ENCODE assay signal across 8 cellular contexts in genomic region chr1:27488523-27489138, GRCh38. TPM values are rescaled to one million over a fixed set of nuclear protein-coding genes. Genes with fewer than 3 reads are reported as not detected.
DNase-seq lines count a peak whose midpoint lies in the region; ATAC-seq and TF ChIP-seq lines count a peak whose summit lies in the region.

No MANE protein-coding gene starts in this region.

- in situ Hi-C loops in gastrocnemius medialis (cut with MboI; ENCODE audit: low sequenced_read_pairs in 4 of 4), result no loop called here

- CTCF ChIA-PET in AG04449 (lab: Yijun Ruan, JAX) (interaction anchor here (1.0 to 1.9 kb wide), 7 partner anchors 8 to 192 kb away, joined by 3 to 6 read pairs (median 4); no protein-coding TSS in a partner anchor), HEK293 (lab: Yijun Ruan, JAX) (interaction anchor here (0.6 to 3.0 kb wide), 6 partner anchors 23 to 180 kb away, joined by 3 to 11 read pairs (median 5); no protein-coding TSS in a partner anchor)

- no peak for TF ChIP-seq CTCF in AG04449 (IDR thresholded peaks at IDR 0.05; ENCODE audit: insufficient read depth, low read length, missing control alignments)
- TF ChIP-seq CTCF in HEK293 (tag by site-specific recombination; IDR thresholded peaks at IDR 0.05), result no peak
- no peak for TF ChIP-seq CTCF in WERI-Rb-1 (IDR thresholded peaks at IDR 0.05; ENCODE audit: low read depth, low read length)
- TF ChIP-seq CTCF in foreskin fibroblast (IDR thresholded peaks at IDR 0.05; ENCODE audit: low read depth, low read length), result no peak
- TF ChIP-seq CTCF in gastrocnemius medialis (IDR thresholded peaks at IDR 0.05 in 4 of 5, conservative IDR thresholded peaks at IDR 0.05 in 1 of 5), result no peak

- DNase-seq in AG04449 (ENCODE audit: low read depth, low spot score), result no peak
- DNase-seq in WERI-Rb-1, result no peak
- DNase-seq in foreskin fibroblast, result peak in 1 of 2 donors; percentile 48
- DNase-seq in gastrocnemius medialis, result no peak
- no peak for DNase-seq in NCI-H524 (lab: John Stamatoyannopoulos, UW)
- no peak for DNase-seq in UCSD-AML1 (lab: John Stamatoyannopoulos, UW; ENCODE audit: unreplicated experiment)

- POLR2A ChIA-PET in AG04449 (lab: Yijun Ruan, JAX) (interaction anchor here (1.2 kb wide), 1 partner anchor 52 kb away, joined by 5 read pairs; no protein-coding TSS in a partner anchor), HEK293 (lab: Yijun Ruan, JAX) (interaction anchor here (0.7 to 1.2 kb wide), 4 partner anchors 37 to 206 kb away, joined by 3 to 4 read pairs (median 3); no protein-coding TSS in a partner anchor)

- H3K4me1 ChIP-seq in HEK293 (ENCODE audit: control insufficient read depth, insufficient read depth, low read length) (peaks cover 3% of the 10 kb centered on the region; the same call in 1 of the 2 replicates), gastrocnemius medialis (peaks cover 43 to 54% of the 10 kb centered on the region in 2 donors)

- no peak for TF ChIP-seq POLR2A in gastrocnemius medialis (IDR thresholded peaks at IDR 0.05)

- H3K27me3 ChIP-seq in WERI-Rb-1 (ENCODE audit: insufficient read depth, low read depth, severe bottlenecking) (no peaks in the 10 kb centered on the region), gastrocnemius medialis (no peaks in the 10 kb centered on the region)

- H3K36me3 ChIP-seq in HEK293 (ENCODE audit: control insufficient read depth in 2 of 2, insufficient read depth in 1 of 2, low read length in 2 of 2) (no peaks in the 10 kb centered on the region; a peak in 1 of 3 replicates), WERI-Rb-1 (peaks cover 5% of the 10 kb centered on the region; the same call in 1 of the 2 replicates), gastrocnemius medialis (no peaks in the 10 kb centered on the region)

- H3K4me3 ChIP-seq in AG04449 (ENCODE audit: low read depth, low read length) (peak overlapping the region; percentile 72), HEK293 (ENCODE audit: low read depth, low read length) (peak overlapping the region; percentile 86), WERI-Rb-1 (ENCODE audit: low read depth, low read length) (peak overlapping the region; percentile 100), foreskin fibroblast (ENCODE audit: low read depth in 1 of 2, low read length in 2 of 2) (peak overlapping the region; percentile 88 to 92), gastrocnemius medialis (peak overlapping the region; percentile 85 to 100 (median 95))

- intact Hi-C loops in gastrocnemius medialis (cut with DNase I; ENCODE audit: low total_unique reads), result no loop called here

- no peak for ATAC-seq in gastrocnemius medialis
- ATAC-seq in GM21737 (IDR thresholded peaks at IDR 0.05; ENCODE audit: unreplicated experiment), result no peak

- H3K27ac ChIP-seq in HEK293 (ENCODE audit: extremely low read depth, low read depth, low read length) (no peak overlapping the region), WERI-Rb-1 (no peak overlapping the region), gastrocnemius medialis (peak overlapping the region; percentile 97 to 100 (median 100))

- no peaks in the 10 kb centered on the region for H3K9me3 ChIP-seq in HEK293 (ENCODE audit: control insufficient read depth, insufficient read depth, low read depth, low read length)
- no peaks in the 10 kb centered on the region for H3K9me3 ChIP-seq in WERI-Rb-1 (ENCODE audit: severe bottlenecking)
- no peaks in the 10 kb centered on the region for H3K9me3 ChIP-seq in gastrocnemius medialis

TF ChIP-seq in HEK293, 187 proteins besides CTCF, POLR2A, EP300 and RAD21 (continues in another document):
- no peak for TF ChIP-seq ZNF488 (tag by site-specific recombination; IDR thresholded peaks at IDR 0.05)
- TF ChIP-seq ZNF391 (tag by site-specific recombination; IDR thresholded peaks at IDR 0.05; ENCODE audit: borderline replicate concordance, low read depth), result no peak
- peak; percentile 59 for TF ChIP-seq ZNF335 (tag by site-specific recombination; conservative IDR thresholded peaks at IDR 0.05)
- peak; percentile 23; the same call in 1 of the 2 replicates for TF ChIP-seq SP3 (tag by site-specific recombination; IDR thresholded peaks at IDR 0.05)
- TF ChIP-seq RBAK (tag by site-specific recombination; IDR thresholded peaks at IDR 0.05), result no peak
- no peak for TF ChIP-seq OVOL3 (tag by site-specific recombination; IDR thresholded peaks at IDR 0.05)
- no peak for TF ChIP-seq ZNF626 (tag by site-specific recombination; IDR thresholded peaks at IDR 0.05)
- TF ChIP-seq, protein P1, sequence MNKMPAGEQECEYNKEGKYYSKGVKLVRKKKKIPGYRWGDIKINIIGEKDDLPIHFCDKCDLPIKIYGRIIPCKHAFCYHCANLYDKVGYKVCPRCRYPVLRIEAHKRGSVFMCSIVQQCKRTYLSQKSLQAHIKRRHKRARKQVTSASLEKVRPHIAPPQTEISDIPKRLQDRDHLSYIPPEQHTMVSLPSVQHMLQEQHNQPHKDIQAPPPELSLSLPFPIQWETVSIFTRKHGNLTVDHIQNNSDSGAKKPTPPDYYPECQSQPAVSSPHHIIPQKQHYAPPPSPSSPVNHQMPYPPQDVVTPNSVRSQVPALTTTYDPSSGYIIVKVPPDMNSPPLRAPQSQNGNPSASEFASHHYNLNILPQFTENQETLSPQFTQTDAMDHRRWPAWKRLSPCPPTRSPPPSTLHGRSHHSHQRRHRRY (tag by site-specific recombination; IDR thresholded peaks at IDR 0.05), result no peak
- TF ChIP-seq ZBTB20 (tag by site-specific recombination; IDR thresholded peaks at IDR 0.05), result no peak
- TF ChIP-seq OSR2 (tag by site-specific recombination; IDR thresholded peaks at IDR 0.05), result no peak
- no peak for TF ChIP-seq ZNF529 (tag by site-specific recombination; IDR thresholded peaks at IDR 0.05; ENCODE audit: insufficient replicate concordance)
- no peak for TF ChIP-seq PRDM1 (tag by site-specific recombination; IDR thresholded peaks at IDR 0.05)
- TF ChIP-seq ZFHX2 (tag by site-specific recombination; conservative IDR thresholded peaks at IDR 0.05), result no peak
- no peak for TF ChIP-seq ZNF16 (tag by site-specific recombination; IDR thresholded peaks at IDR 0.05; ENCODE audit: low read depth)
- TF ChIP-seq TCF7L2 (IDR thresholded peaks at IDR 0.05; ENCODE audit: borderline replicate concordance, low read depth, low read length), result peak; percentile 37; the same call in 1 of the 2 replicates
- TF ChIP-seq ZNF157 (tag by site-specific recombination; IDR thresholded peaks at IDR 0.05), result no peak
- no peak for TF ChIP-seq ZBTB11 (tag by site-specific recombination; conservative IDR thresholded peaks at IDR 0.05; ENCODE audit: low read depth)
- no peak for TF ChIP-seq KLF17 (tag by site-specific recombination; IDR thresholded peaks at IDR 0.05)
- no peak for TF ChIP-seq FEZF1 (tag by site-specific recombination; IDR thresholded peaks at IDR 0.05)
- no peak for TF ChIP-seq MZF1 (tag by site-specific recombination; IDR thresholded peaks at IDR 0.05; ENCODE audit: borderline replicate concordance)
- peak; percentile 22; the same call in 1 of the 2 replicates for TF ChIP-seq IKZF3 (tag by site-specific recombination; IDR thresholded peaks at IDR 0.05)
- TF ChIP-seq ZNF658 (tag by site-specific recombination; IDR thresholded peaks at IDR 0.05), result no peak
- no peak for TF ChIP-seq ZNF266 (tag by site-specific recombination; IDR thresholded peaks at IDR 0.05; ENCODE audit: low read depth)
- TF ChIP-seq ZNF580 (tag by site-specific recombination; IDR thresholded peaks at IDR 0.05), result no peak

RNA-seq across cellular contexts. Expression of gene WASF2, which starts 1.3 kb away (rescaled TPM):
- 10 to 100 TPM; 10.6 to 16.7 (median 13.3) TPM for total RNA-seq in gastrocnemius medialis

Comparison
In these comparisons a context has a peak if more than half of its experiments do, and no peak if none do; other contexts are left out.
1. H3K27ac ChIP-seq: peak in gastrocnemius medialis (4 of 4); none in HEK293 (single experiment) and WERI-Rb-1 (single experiment).
2. Peak in every context shown above with its lines, with median percentiles within 50 percentile points of each other: H3K4me3 ChIP-seq.